In the genomic region with DNA sequence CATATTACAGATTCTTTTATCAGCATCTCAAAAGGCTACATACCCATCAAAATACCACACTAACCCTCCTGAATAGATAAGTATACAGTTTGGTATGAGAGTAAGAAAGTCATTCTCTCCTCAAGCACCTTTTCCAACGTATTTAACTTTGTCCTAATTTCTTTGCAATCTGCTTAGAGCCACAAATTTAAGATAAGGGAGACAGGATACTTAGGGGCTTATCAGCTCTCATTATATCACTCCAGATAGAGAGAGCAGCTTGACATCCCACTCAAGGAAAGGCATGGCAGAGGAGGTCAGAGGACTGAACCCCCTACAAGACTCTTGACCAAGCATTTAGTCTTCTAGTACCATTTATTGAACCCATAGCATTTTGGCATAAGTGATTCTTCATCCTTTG, we compare ENCODE assay signal across 25 cellular contexts.
"Had no signal": no experiment of that assay in that cellular context is flagged by ENCODE, and none has a peak within 500 bp of the region (broad histone marks: within the 10 kb centered on the region; RNA-seq: fewer than 3 reads in every experiment).

No MANE protein-coding gene starts in this region.

- H3K9me3 ChIP-seq: colonic mucosa, esophagus muscularis mucosa, esophagus squamous epithelium, gastrocnemius medialis, gastroesophageal sphincter had no signal

- H3K4me1 ChIP-seq: colonic mucosa, esophagus muscularis mucosa, esophagus squamous epithelium, foreskin keratinocyte, gastrocnemius medialis, gastroesophageal sphincter, heart left ventricle, heart right ventricle had no signal

- H3K4me3 Mint-ChIP-seq: dendritic cell treated with granulocyte-macrophage colony-stimulating factor and Interleukin-4, amounts not matched to agents 40 ng/mL and 50 ng/mL, for 4 days; effector memory CD8-positive, alpha-beta T cell; endodermal cell had no signal

- H3K27ac ChIP-seq: colonic mucosa, coronary artery, dorsolateral prefrontal cortex, epithelial cell of prostate, esophagus muscularis mucosa, esophagus squamous epithelium, foreskin keratinocyte, gastrocnemius medialis, gastroesophageal sphincter, heart left ventricle, heart right ventricle had no signal

- H3K36me3 ChIP-seq: colonic mucosa, esophagus muscularis mucosa, esophagus squamous epithelium, gastrocnemius medialis, gastroesophageal sphincter, heart left ventricle, heart right ventricle had no signal

- H3K27me3 Mint-ChIP-seq: dendritic cell treated with granulocyte-macrophage colony-stimulating factor and Interleukin-4, amounts not matched to agents 40 ng/mL and 50 ng/mL, for 4 days; effector memory CD8-positive, alpha-beta T cell had no signal

- H3K27ac Mint-ChIP-seq: dendritic cell treated with granulocyte-macrophage colony-stimulating factor and Interleukin-4, amounts not matched to agents 40 ng/mL and 50 ng/mL, for 4 days; effector memory CD8-positive, alpha-beta T cell; endodermal cell had no signal

- H3K4me3 ChIP-seq: colonic mucosa, coronary artery, dorsolateral prefrontal cortex, esophagus muscularis mucosa, esophagus squamous epithelium, gastrocnemius medialis, gastroesophageal sphincter, heart left ventricle, heart right ventricle had no signal

- H3K27me3 ChIP-seq: colonic mucosa, dorsolateral prefrontal cortex, esophagus muscularis mucosa, esophagus squamous epithelium, foreskin keratinocyte, gastrocnemius medialis, gastroesophageal sphincter, heart right ventricle had no signal

- ATAC-seq: effector memory CD8-positive, alpha-beta T cell; esophagus mucosa; foreskin keratinocyte; gastrocnemius medialis; gastroesophageal sphincter; heart left ventricle; heart right ventricle had no signal

- DNase-seq: colonic mucosa; cortex of kidney; dermis blood vessel endothelial cell; dorsolateral prefrontal cortex; effector CD4-positive, alpha-beta T cell; effector CD8-positive, alpha-beta T cell; effector memory CD4-positive, alpha-beta T cell; effector memory CD8-positive, alpha-beta T cell; endodermal cell; erythroblast; esophagus squamous epithelium; foreskin fibroblast; foreskin keratinocyte; foreskin melanocyte; gastrocnemius medialis; glutamatergic neuron; head of caudate nucleus; heart left ventricle; heart right ventricle had no signal

- H3K9me3 Mint-ChIP-seq: dendritic cell treated with granulocyte-macrophage colony-stimulating factor and Interleukin-4, amounts not matched to agents 40 ng/mL and 50 ng/mL, for 4 days had no signal
